ENCODE assay signal across 29 cellular contexts in genomic region chr18:43735570-43735969, GRCh38.
"Had no signal": no experiment of that assay in that cellular context is flagged by ENCODE, and none has a peak within 500 bp of the region (broad histone marks: within the 10 kb centered on the region; RNA-seq: fewer than 3 reads in every experiment).

No MANE protein-coding gene starts in this region.

- H3K27ac Mint-ChIP-seq: activated CD4-positive, alpha-beta T cell treated with anti-CD3 and anti-CD28 coated beads, Interleukin-2, amount 10 ng/mL, durations not matched to agents 24 days and 14 days; activated naive CD4-positive, alpha-beta T cell treated with anti-CD3 and anti-CD28 coated beads, Interleukin-2, amount 10 ng/mL, durations not matched to agents 7 days and 5 days; activated naive CD8-positive, alpha-beta T cell; activated naive CD8-positive, alpha-beta T cell treated with anti-CD3 and anti-CD28 coated beads, Interleukin-2, amount 50 U/mL, for 24 hours; activated T-helper 1 cell treated with anti-CD3 and anti-CD28 coated beads, Interleukin-12 subunit alpha, Interleukin-12 subunit beta, Interleukin-2, Interleukin-4 antibody, amounts not matched to agents 30 ng/mL and 10 ng/mL and 1 ng/mL, durations not matched to agents 14 hours and 24 hours and 36 hours had no signal

- H3K27me3 Mint-ChIP-seq: activated CD4-positive, alpha-beta T cell treated with anti-CD3 and anti-CD28 coated beads, Interleukin-2, amount 10 ng/mL, durations not matched to agents 24 days and 14 days; activated naive CD4-positive, alpha-beta T cell treated with anti-CD3 and anti-CD28 coated beads, Interleukin-2, amount 10 ng/mL, durations not matched to agents 7 days and 5 days; activated naive CD8-positive, alpha-beta T cell; activated naive CD8-positive, alpha-beta T cell treated with anti-CD3 and anti-CD28 coated beads, Interleukin-2, amount 50 U/mL, for 24 hours had no signal

- H3K27ac ChIP-seq: ascending aorta, body of pancreas, breast epithelium, SJCRH30, SK-N-MC, WERI-Rb-1 had no signal

- ATAC-seq: activated naive CD8-positive, alpha-beta T cell treated with anti-CD3 and anti-CD28 coated beads, Interleukin-2, amount 50 U/mL, for 24 hours; activated T-cell treated with anti-CD3 and anti-CD28 coated beads, Interleukin-2, amount 50 U/mL, for 4 hours; body of pancreas; Panc1 had no signal

- H3K27me3 ChIP-seq: ascending aorta, body of pancreas, breast epithelium, SJCRH30 had no signal

- DNase-seq: activated CD4-positive, alpha-beta T cell treated with anti-CD3 and anti-CD28 coated beads, Interleukin-2, amount 10 ng/mL, durations not matched to agents 24 days and 14 days; activated CD4-positive, alpha-beta T cell treated with anti-CD3 and anti-CD28 coated beads, Interleukin-2, amount 50 U/mL, for 4 hours; activated CD8-positive, alpha-beta memory T cell treated with anti-CD3 and anti-CD28 coated beads, Interleukin-2, amount 50 U/mL, for 4 hours; activated gamma-delta T cell treated with Interleukin-2 at 50 U/mL for 16 hours; activated naive CD4-positive, alpha-beta T cell treated with anti-CD3 and anti-CD28 coated beads, Interleukin-2, amount 10 ng/mL, durations not matched to agents 7 days and 5 days; activated naive CD8-positive, alpha-beta T cell treated with anti-CD3 and anti-CD28 coated beads, Interleukin-2, amount 50 U/mL, for 24 hours; activated T-cell treated with anti-CD3 and anti-CD28 coated beads for 4 hours; activated T-cell treated with anti-CD3 and anti-CD28 coated beads, Interleukin-2, amount 50 U/mL, for 4 hours; amygdala; body of pancreas; Karpas-422; NCI-H1105; NCI-H1417 treated with DMSO at 0.1 percent for 48 hours; NCI-H1694; NCI-H1930; NCI-H2081 treated with DMSO at 0.1 percent for 48 hours; NCI-H226; NCI-H446 treated with DMSO at 0.1 percent for 48 hours; NCI-H524 treated with DMSO at 0.1 percent for 48 hours; SHP77; SJCRH30; T1000; WERI-Rb-1 had no signal

- H3K36me3 Mint-ChIP-seq: activated naive CD4-positive, alpha-beta T cell treated with anti-CD3 and anti-CD28 coated beads, Interleukin-2, amount 10 ng/mL, durations not matched to agents 7 days and 5 days; activated naive CD8-positive, alpha-beta T cell had no signal

- H3K4me3 ChIP-seq: ascending aorta, body of pancreas, breast epithelium, SJCRH30, SK-N-MC had no signal

- H3K36me3 ChIP-seq: ascending aorta, breast epithelium, SJCRH30, WERI-Rb-1 had no signal

- H3K9me3 ChIP-seq: SJCRH30 had no signal

- H3K4me1 Mint-ChIP-seq: activated CD4-positive, alpha-beta T cell treated with anti-CD3 and anti-CD28 coated beads, Interleukin-2, amount 10 ng/mL, durations not matched to agents 24 days and 14 days; activated naive CD4-positive, alpha-beta T cell treated with anti-CD3 and anti-CD28 coated beads, Interleukin-2, amount 10 ng/mL, durations not matched to agents 7 days and 5 days; activated naive CD8-positive, alpha-beta T cell treated with anti-CD3 and anti-CD28 coated beads, Interleukin-2, amount 50 U/mL, for 24 hours had no signal

- H3K4me1 ChIP-seq: ascending aorta, body of pancreas, breast epithelium, SJCRH30 had no signal

- H3K4me3 Mint-ChIP-seq: activated CD4-positive, alpha-beta T cell treated with anti-CD3 and anti-CD28 coated beads, Interleukin-2, amount 10 ng/mL, durations not matched to agents 24 days and 14 days; activated naive CD4-positive, alpha-beta T cell treated with anti-CD3 and anti-CD28 coated beads, Interleukin-2, amount 10 ng/mL, durations not matched to agents 7 days and 5 days; activated naive CD8-positive, alpha-beta T cell; activated naive CD8-positive, alpha-beta T cell treated with anti-CD3 and anti-CD28 coated beads, Interleukin-2, amount 50 U/mL, for 24 hours; activated T-cell treated with anti-CD3 and anti-CD28 coated beads, Interleukin-2, amount 50 U/mL, for 4 hours; activated T-helper 1 cell treated with anti-CD3 and anti-CD28 coated beads, Interleukin-12 subunit alpha, Interleukin-12 subunit beta, Interleukin-2, Interleukin-4 antibody, amounts not matched to agents 30 ng/mL and 10 ng/mL and 1 ng/mL, durations not matched to agents 14 hours and 24 hours and 36 hours had no signal
